1 cellular context compared by ENCODE assay signal in genomic region chr2:134944975-134945374, GRCh38.
TF ChIP-seq lines count a peak whose summit lies in the region.

No MANE protein-coding gene starts in this region.

TF ChIP-seq in GM23338, 12 proteins besides CTCF, POLR2A, EP300 and RAD21:
- no peak for TF ChIP-seq ZNF462 (CRISPR knock-in tag; IDR thresholded peaks at IDR 0.05)
- no peak for TF ChIP-seq JUNB (IDR thresholded peaks at IDR 0.05; ENCODE audit: unreplicated experiment)
- no peak for TF ChIP-seq ETS1 (IDR thresholded peaks at IDR 0.05)
- no peak for TF ChIP-seq EZH2phosphoT487 (IDR thresholded peaks at IDR 0.05; ENCODE audit: unreplicated experiment)
- TF ChIP-seq REST (IDR thresholded peaks at IDR 0.05; ENCODE audit: unreplicated experiment): no peak
- TF ChIP-seq NANOG (IDR thresholded peaks at IDR 0.05; ENCODE audit: borderline replicate concordance): no peak
